In the genomic region with DNA sequence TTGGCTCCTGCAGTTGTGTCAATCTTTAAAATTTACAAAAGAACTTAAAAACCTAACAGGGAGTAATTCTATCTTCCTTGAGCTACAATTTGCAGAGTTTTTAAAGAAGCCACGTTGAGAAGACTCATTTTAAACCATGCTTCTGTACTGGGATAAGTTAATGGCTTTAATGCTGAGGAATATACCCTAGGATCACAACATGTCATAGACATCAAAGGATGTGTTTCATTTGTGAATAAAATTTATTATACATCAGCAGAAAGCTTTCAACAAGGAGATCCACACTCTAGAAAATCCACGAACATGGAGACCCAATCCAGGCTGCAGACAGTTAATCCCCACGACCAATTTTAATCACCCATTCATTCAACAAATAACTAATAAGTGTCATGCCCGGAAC, we compare ENCODE assay signal across 5 cellular contexts.
"Had no signal": no experiment of that assay in that cellular context is flagged by ENCODE, and none has a peak within 500 bp of the region (broad histone marks: within the 10 kb centered on the region; RNA-seq: fewer than 3 reads in every experiment).

No MANE protein-coding gene starts in this region.

- H3K27ac Mint-ChIP-seq: IgD-negative memory B cell had no signal

- H3K36me3 Mint-ChIP-seq: IgD-negative memory B cell had no signal

- H3K27me3 Mint-ChIP-seq: IgD-negative memory B cell had no signal

- H3K27ac ChIP-seq: HL-60 had no signal

- H3K4me3 ChIP-seq: K562 had no signal

- ATAC-seq: HepG2, K562 had no signal

- DNase-seq: IMR-90 had no signal

- H3K4me3 Mint-ChIP-seq: IgD-negative memory B cell had no signal

- H3K4me1 Mint-ChIP-seq: IgD-negative memory B cell had no signal
